Comparison of ENCODE assay signal across 14 cellular contexts in the genomic region with DNA sequence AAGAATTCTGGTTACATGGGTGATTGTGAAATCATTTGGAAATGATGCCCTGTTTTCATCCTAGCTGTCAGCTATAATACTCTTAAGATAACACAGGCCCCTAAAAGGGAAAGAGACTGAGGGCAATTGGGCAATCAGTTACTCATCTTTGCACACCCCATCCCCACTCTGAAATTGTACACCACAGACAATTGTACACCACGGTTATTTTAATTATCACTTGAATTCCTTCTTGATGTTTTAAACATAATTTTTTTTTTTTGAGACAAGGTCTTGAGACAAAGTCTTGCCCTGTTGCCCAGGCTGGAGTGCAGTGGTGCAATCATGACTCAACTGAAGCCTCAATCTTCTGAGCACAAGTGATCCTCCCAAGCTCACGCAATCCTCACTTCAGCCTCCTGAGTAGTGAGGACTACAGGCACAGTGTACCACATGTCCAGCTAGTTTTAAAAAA.
DNase-seq lines count a peak whose midpoint lies in the region; ATAC-seq and TF ChIP-seq lines count a peak whose summit lies in the region.
"Had no signal": no experiment of that assay in that cellular context is flagged by ENCODE, and none has a peak within 500 bp of the region (broad histone marks: within the 10 kb centered on the region; RNA-seq: fewer than 3 reads in every experiment).

No MANE protein-coding gene starts in this region.

- no peak for TF ChIP-seq POLR2A in gastrocnemius medialis (IDR thresholded peaks at IDR 0.05)

- peak; percentile 83 for DNase-seq in GM04503 (ENCODE audit: low read depth)
- peak; percentile 99 for DNase-seq in fibroblast of the aortic adventitia (ENCODE audit: low read depth)
- peak; percentile 14 to 60 for DNase-seq in gastrocnemius medialis
- no peak for DNase-seq in NCI-H2107 treated with DMSO at 0.1 percent for 48 hours (lab: John Stamatoyannopoulos, UW; ENCODE audit: unreplicated experiment)
- DNase-seq in effector CD4-positive, alpha-beta T cell = no peak
- DNase-seq in central memory CD4-positive, alpha-beta T cell = no peak
- DNase-seq: activated CD8-positive, alpha-beta memory T cell treated with anti-CD3 and anti-CD28 coated beads for 24 hours; naive thymus-derived CD8-positive, alpha-beta T cell; NCI-H2081; stimulated activated CD4-positive, alpha-beta T cell treated with anti-CD3 and anti-CD28 coated beads, Interleukin-2, amount 100 ng/mL, for 48 hours had no signal

- H3K36me3 ChIP-seq in gastrocnemius medialis = no peaks in the 10 kb centered on the region
- H3K36me3 ChIP-seq: thoracic aorta had no signal

- intact Hi-C loops in gastrocnemius medialis (cut with DNase I; ENCODE audit: low total_unique reads) = no loop called here

- peak; percentile 78 for ATAC-seq in SK-N-SH treated with all-trans-retinoic acid at 6 μM for 48 hours
- ATAC-seq in gastrocnemius medialis = peak; percentile 82 to 87
- no peak for ATAC-seq in GM18870 (IDR thresholded peaks at IDR 0.05; ENCODE audit: unreplicated experiment)
- ATAC-seq: naive thymus-derived CD8-positive, alpha-beta T cell had no signal

- in situ Hi-C loops in gastrocnemius medialis (cut with MboI; ENCODE audit: low sequenced_read_pairs in 4 of 4) = no loop called here

- H3K9me3 ChIP-seq in gastrocnemius medialis = no peaks in the 10 kb centered on the region
- H3K9me3 ChIP-seq: thoracic aorta had no signal

- peak overlapping the region in 1 of 4 donors; percentile 42 for H3K27ac ChIP-seq in gastrocnemius medialis
- H3K27ac ChIP-seq: SK-N-MC, thoracic aorta had no signal

- no peak for TF ChIP-seq CTCF in fibroblast of the aortic adventitia (IDR thresholded peaks at IDR 0.05; ENCODE audit: insufficient read depth, low read length)
- no peak for TF ChIP-seq CTCF in gastrocnemius medialis (IDR thresholded peaks at IDR 0.05 in 4 of 5, conservative IDR thresholded peaks at IDR 0.05 in 1 of 5)

- H3K4me1 ChIP-seq in gastrocnemius medialis = no peaks in the 10 kb centered on the region

- H3K4me3 ChIP-seq in fibroblast of the aortic adventitia (ENCODE audit: low read depth, low read length) (no peak overlapping the region), gastrocnemius medialis (no peak overlapping the region)
- H3K4me3 ChIP-seq: SK-N-MC, thoracic aorta had no signal

- no peaks in the 10 kb centered on the region for H3K27me3 ChIP-seq in gastrocnemius medialis

TF ChIP-seq in SK-N-SH treated with all-trans-retinoic acid at 6 μM for 48 hours, 23 proteins besides CTCF, POLR2A, EP300 and RAD21:
- TF ChIP-seq ZC3H10 (CRISPR knock-in tag; IDR thresholded peaks at IDR 0.05) = peak; percentile 27; the same call in 1 of the 2 replicates
- TF ChIP-seq TOX (CRISPR knock-in tag; IDR thresholded peaks at IDR 0.05; ENCODE audit: borderline replicate concordance) = peak; percentile 62; the same call in 1 of the 2 replicates
- no peak for TF ChIP-seq ZNF70 (CRISPR knock-in tag; IDR thresholded peaks at IDR 0.05)
- no peak for TF ChIP-seq BACH2 (CRISPR knock-in tag; IDR thresholded peaks at IDR 0.05; ENCODE audit: borderline replicate concordance)
TF ChIP-seq in SK-N-SH treated with all-trans-retinoic acid at 6 μM for 48 hours: peak in this region for 2.

Comparison
In these comparisons a context has a peak if more than half of its experiments do, and no peak if none do; other contexts are left out.
1. DNase-seq: peak in GM04503 (single experiment), fibroblast of the aortic adventitia (single experiment) and gastrocnemius medialis (2 of 2); none in NCI-H2107 treated with DMSO at 0.1 percent for 48 hours (single experiment), effector CD4-positive, alpha-beta T cell (single experiment) and central memory CD4-positive, alpha-beta T cell (single experiment).